In the genomic region with DNA sequence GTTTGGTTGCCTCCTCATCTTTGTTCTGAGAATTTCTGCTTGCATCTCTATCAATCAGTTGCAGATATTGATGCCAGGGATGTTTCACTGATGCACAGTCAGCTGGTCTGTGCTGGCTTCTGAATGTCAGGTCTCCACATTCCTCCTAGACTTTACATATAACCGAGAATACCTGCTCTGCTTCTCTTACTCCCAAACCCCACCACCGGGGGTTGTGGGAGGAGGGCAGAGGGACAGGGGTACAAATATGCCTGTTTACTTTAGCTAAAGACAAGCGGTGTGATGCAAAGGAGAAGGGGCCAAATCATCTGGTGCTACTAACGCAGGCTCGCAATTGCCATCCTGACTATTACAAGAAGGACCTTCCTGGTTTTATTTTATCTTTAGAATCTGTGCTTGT, we compare ENCODE assay signal across 1 cellular context.
TF ChIP-seq lines count a peak whose summit lies in the region.

No MANE protein-coding gene starts in this region.

TF ChIP-seq in H1, 55 proteins besides CTCF, POLR2A, EP300 and RAD21:
- TF ChIP-seq KDM5A (IDR thresholded peaks at IDR 0.05; ENCODE audit: low read length) (no peak), FOSL1 (IDR thresholded peaks at IDR 0.05; ENCODE audit: insufficient read depth, low read depth, low read length) (no peak)
TF ChIP-seq in H1: peak in this region for 0.
